Comparison of ENCODE assay signal across 16 cellular contexts in the genomic region with DNA sequence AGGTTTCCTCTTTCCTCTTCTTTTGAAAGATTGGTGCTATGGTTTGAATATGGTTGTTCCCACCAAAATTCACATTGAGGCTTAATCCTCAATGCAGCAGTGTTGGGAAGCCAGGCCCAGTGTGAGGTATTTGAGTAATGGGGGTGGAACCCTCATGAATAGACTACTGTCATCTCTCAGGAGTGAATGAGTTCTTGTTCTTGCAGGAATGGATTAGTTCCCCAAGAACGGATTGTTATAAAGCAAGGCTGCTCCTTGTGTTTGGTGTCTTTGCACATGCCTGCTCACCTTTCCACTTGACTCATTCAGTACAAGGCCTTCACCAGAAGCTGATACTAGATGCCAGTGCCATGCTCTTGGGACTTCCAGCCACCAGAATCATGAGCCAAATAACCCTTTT.
DNase-seq lines count a peak whose midpoint lies in the region; TF ChIP-seq lines count a peak whose summit lies in the region.
"Had no signal": no experiment of that assay in that cellular context is flagged by ENCODE, and none has a peak within 500 bp of the region (broad histone marks: within the 10 kb centered on the region; RNA-seq: fewer than 3 reads in every experiment).

No MANE protein-coding gene starts in this region.

- no peaks in the 10 kb centered on the region for H3K36me3 Mint-ChIP-seq in MCF 10A (ENCODE audit: insufficient read depth, unreplicated experiment)

- peaks cover 3% of the 10 kb centered on the region for H3K9me3 ChIP-seq in mammary epithelial cell (replicated peaks; ENCODE audit: insufficient read depth, low read length)

- intact Hi-C loops in mammary epithelial cell (cut with micrococcal nuclease) (no loop called here), MCF 10A (cut with micrococcal nuclease) (no loop called here)

- H3K27ac Mint-ChIP-seq in MCF 10A (ENCODE audit: low read depth, unreplicated experiment): no peak overlapping the region
- H3K27ac Mint-ChIP-seq: CD4-positive, CD25-positive, alpha-beta regulatory T cell; H9; IgD-negative memory B cell had no signal

- CTCF ChIA-PET in mammary epithelial cell (lab: Charles Lee; ENCODE audit: low non-redundant PET) (no interaction called here), MCF 10A (lab: Yijun Ruan, JAX) (interaction anchor here (0.5 to 0.7 kb wide), 5 partner anchors 12 to 49 kb away, joined by 3 to 6 read pairs (median 3); no protein-coding TSS in a partner anchor)

- H3K27ac ChIP-seq in mammary epithelial cell (ENCODE audit: insufficient read depth, low read depth, low read length): no peak overlapping the region
- H3K27ac ChIP-seq: BLaER1 treated with 17β-estradiol and CSF1 and Interleukin-3, amounts not matched to agents 10 nM and 100 nM had no signal

- no peaks in the 10 kb centered on the region for H3K79me2 ChIP-seq in mammary epithelial cell (ENCODE audit: insufficient read depth, low read length)

- no TSS peak for BruUV-seq in mammary epithelial cell (replicated peaks; lab: Mats Ljungman, UMichigan)
- no TSS peak for BruUV-seq in MCF 10A (replicated peaks; lab: Mats Ljungman, UMichigan)

- TF ChIP-seq CTCF in mammary epithelial cell (conservative IDR thresholded peaks at IDR 0.05 in 1 of 2, IDR thresholded peaks at IDR 0.05 in 1 of 2; ENCODE audit: extremely low read depth in 1 of 2, insufficient read depth in 1 of 2, low read depth in 1 of 2, low read length in 2 of 2) (no peak), MCF 10A (IDR thresholded peaks at IDR 0.05; ENCODE audit: unreplicated experiment) (no peak)

- 0% methylated on average over 1 of the region's 1 CpG for WGBS in mammary epithelial cell (ENCODE audit: low coverage, missing lambda C conversion rate)

- no peaks in the 10 kb centered on the region for H4K20me1 ChIP-seq in mammary epithelial cell (ENCODE audit: insufficient read depth, low read length)
- H4K20me1 ChIP-seq: BLaER1 treated with 17β-estradiol and CSF1 and Interleukin-3, amounts not matched to agents 10 nM and 100 nM had no signal

- DNase-seq in mammary epithelial cell: peak; percentile 52
- DNase-seq in MCF 10A (ENCODE audit: unreplicated experiment): no peak
- peak; percentile 64 for DNase-seq in foreskin melanocyte
- DNase-seq in putamen (ENCODE audit: low spot score): peak; percentile 3
- no peak for DNase-seq in RKO (ENCODE audit: low spot score)
- DNase-seq in SW480 (ENCODE audit: low spot score): no peak
- no peak for DNase-seq in NCI-H748 (lab: John Stamatoyannopoulos, UW; ENCODE audit: unreplicated experiment)
- DNase-seq: 8988T; AML-193; Calu3; CD4-positive, CD25-positive, alpha-beta regulatory T cell; DMS 273 treated with DMSO at 0.1 percent for 48 hours; GOT3; H9 had no signal

- no peak overlapping the region for H3K9ac ChIP-seq in mammary epithelial cell (ENCODE audit: insufficient read depth, low read length)
- H3K9ac ChIP-seq: BLaER1 treated with 17β-estradiol and CSF1 and Interleukin-3, amounts not matched to agents 10 nM and 100 nM had no signal

- no peaks in the 10 kb centered on the region for H3K27me3 ChIP-seq in mammary epithelial cell (ENCODE audit: insufficient read depth, low read length)
- H3K27me3 ChIP-seq: BLaER1 treated with 17β-estradiol and CSF1 and Interleukin-3, amounts not matched to agents 10 nM and 100 nM had no signal

- H3K9me3 Mint-ChIP-seq in MCF 10A (ENCODE audit: unreplicated experiment): no peaks in the 10 kb centered on the region

- H2AFZ ChIP-seq in mammary epithelial cell (ENCODE audit: low read depth, low read length): no peak overlapping the region

- no peaks in the 10 kb centered on the region for H3K4me1 ChIP-seq in mammary epithelial cell (ENCODE audit: insufficient read depth, low read length)
- H3K4me1 ChIP-seq: BLaER1 treated with 17β-estradiol and CSF1 and Interleukin-3, amounts not matched to agents 10 nM and 100 nM had no signal

- H3K36me3 ChIP-seq in mammary epithelial cell (ENCODE audit: insufficient read depth, low read length): no peaks in the 10 kb centered on the region

- H3K4me1 Mint-ChIP-seq in MCF 10A (ENCODE audit: insufficient read depth, unreplicated experiment): peaks cover 4% of the 10 kb centered on the region
- H3K4me1 Mint-ChIP-seq: H9, IgD-negative memory B cell had no signal

- no peaks in the 10 kb centered on the region for H3K27me3 Mint-ChIP-seq in MCF 10A (ENCODE audit: insufficient read depth, unreplicated experiment)
- H3K27me3 Mint-ChIP-seq: CD4-positive, CD25-positive, alpha-beta regulatory T cell; IgD-negative memory B cell had no signal

- no peak overlapping the region for H3K4me2 ChIP-seq in mammary epithelial cell (ENCODE audit: insufficient read depth, low read depth, low read length)
- H3K4me2 ChIP-seq: BLaER1 treated with 17β-estradiol and CSF1 and Interleukin-3, amounts not matched to agents 10 nM and 100 nM had no signal

- H3K4me3 ChIP-seq in mammary epithelial cell (replicated peaks in 1 of 3; ENCODE audit: insufficient read depth in 1 of 3, low read depth in 2 of 3, low read length in 3 of 3): no peak overlapping the region
- H3K4me3 ChIP-seq: BLaER1 treated with 17β-estradiol and CSF1 and Interleukin-3, amounts not matched to agents 10 nM and 100 nM had no signal

- POLR2A ChIA-PET in MCF 10A (lab: Yijun Ruan, JAX): no interaction called here

- H3K4me3 Mint-ChIP-seq in MCF 10A (ENCODE audit: unreplicated experiment): no peak overlapping the region
- H3K4me3 Mint-ChIP-seq: CD4-positive, CD25-positive, alpha-beta regulatory T cell; H9; IgD-negative memory B cell had no signal

- in situ Hi-C loops in mammary epithelial cell (cut with MboI; ENCODE audit: low sequenced_read_pairs in 2 of 2): no loop called here

- dilution Hi-C loops in mammary epithelial cell (cut with HindIII; ENCODE audit: low sequenced_read_pairs): no loop called here

Comparison
In these comparisons a context has a peak if more than half of its experiments do, and no peak if none do; other contexts are left out.
1. DNase-seq: peak in mammary epithelial cell (single experiment), foreskin melanocyte (single experiment) and putamen (single experiment); none in MCF 10A (single experiment), RKO (single experiment), SW480 (single experiment) and NCI-H748 (single experiment).